Comparison of ENCODE assay signal across 1 cellular context in the genomic region with DNA sequence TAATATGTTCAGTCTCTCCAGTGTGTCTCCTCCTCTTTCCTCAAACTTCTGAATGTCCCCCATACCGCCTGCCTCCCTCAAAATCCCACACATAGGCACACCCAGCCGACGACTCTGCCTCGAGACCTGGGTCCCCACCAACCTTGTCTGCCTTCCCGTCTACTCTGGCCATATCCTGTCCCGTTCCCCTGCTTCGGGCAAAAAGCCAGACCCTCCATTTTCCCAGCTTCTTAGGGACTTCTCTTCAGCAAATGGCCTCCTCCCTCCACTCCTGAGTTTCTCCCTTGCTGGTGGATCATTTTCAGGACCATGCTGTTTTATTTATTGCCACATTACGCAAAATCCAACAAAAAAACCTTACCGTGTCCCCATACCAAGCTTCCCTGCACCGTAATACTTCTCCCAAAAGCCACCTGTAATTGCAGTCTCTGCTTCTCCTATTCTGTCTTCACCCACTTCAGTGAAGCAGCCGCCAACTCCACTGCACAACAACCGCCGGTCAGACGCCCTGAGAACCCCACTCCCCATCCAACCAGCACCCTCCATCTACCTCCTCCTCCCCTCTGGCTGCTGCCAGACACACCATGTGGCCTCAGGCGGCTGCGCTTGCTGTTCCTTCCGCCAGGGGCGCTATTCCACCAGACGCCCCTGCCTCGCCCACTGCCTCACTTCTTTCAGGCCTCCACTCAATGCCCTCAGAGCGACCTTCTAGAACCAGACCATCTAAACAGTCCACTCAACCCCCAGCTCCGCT.
TF ChIP-seq lines count a peak whose summit lies in the region.

No MANE protein-coding gene starts in this region.

TF ChIP-seq in HEK293, 187 proteins besides CTCF, POLR2A, EP300 and RAD21 (continued from another document):
- TF ChIP-seq, protein P1, sequence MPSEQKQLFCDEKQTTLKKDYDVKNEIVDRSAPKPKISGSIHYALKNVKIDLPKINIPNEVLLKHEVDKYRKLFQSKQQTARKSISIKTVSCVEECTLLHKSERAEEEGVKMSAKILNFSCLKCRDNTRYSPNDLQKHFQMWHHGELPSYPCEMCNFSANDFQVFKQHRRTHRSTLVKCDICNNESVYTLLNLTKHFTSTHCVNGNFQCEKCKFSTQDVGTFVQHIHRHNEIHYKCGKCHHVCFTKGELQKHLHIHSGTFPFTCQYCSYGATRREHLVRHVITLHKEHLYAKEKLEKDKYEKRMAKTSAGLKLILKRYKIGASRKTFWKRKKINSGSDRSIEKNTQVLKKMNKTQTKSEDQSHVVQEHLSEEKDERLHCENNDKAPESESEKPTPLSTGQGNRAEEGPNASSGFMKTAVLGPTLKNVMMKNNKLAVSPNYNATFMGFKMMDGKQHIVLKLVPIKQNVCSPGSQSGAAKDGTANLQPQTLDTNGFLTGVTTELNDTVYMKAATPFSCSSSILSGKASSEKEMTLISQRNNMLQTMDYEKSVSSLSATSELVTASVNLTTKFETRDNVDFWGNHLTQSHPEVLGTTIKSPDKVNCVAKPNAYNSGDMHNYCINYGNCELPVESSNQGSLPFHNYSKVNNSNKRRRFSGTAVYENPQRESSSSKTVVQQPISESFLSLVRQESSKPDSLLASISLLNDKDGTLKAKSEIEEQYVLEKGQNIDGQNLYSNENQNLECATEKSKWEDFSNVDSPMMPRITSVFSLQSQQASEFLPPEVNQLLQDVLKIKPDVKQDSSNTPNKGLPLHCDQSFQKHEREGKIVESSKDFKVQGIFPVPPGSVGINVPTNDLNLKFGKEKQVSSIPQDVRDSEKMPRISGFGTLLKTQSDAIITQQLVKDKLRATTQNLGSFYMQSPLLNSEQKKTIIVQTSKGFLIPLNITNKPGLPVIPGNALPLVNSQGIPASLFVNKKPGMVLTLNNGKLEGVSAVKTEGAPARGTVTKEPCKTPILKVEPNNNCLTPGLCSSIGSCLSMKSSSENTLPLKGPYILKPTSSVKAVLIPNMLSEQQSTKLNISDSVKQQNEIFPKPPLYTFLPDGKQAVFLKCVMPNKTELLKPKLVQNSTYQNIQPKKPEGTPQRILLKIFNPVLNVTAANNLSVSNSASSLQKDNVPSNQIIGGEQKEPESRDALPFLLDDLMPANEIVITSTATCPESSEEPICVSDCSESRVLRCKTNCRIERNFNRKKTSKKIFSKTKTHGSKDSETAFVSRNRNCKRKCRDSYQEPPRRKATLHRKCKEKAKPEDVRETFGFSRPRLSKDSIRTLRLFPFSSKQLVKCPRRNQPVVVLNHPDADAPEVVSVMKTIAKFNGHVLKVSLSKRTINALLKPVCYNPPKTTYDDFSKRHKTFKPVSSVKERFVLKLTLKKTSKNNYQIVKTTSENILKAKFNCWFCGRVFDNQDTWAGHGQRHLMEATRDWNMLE (tag by site-specific recombination; conservative IDR thresholded peaks at IDR 0.05; ENCODE audit: low read depth): no peak
- no peak for TF ChIP-seq GLIS1 (tag by site-specific recombination; IDR thresholded peaks at IDR 0.05)
- TF ChIP-seq ZNF248 (tag by site-specific recombination; IDR thresholded peaks at IDR 0.05): no peak
- no peak for TF ChIP-seq ZNF501 (tag by site-specific recombination; IDR thresholded peaks at IDR 0.05)
